Comparison of ENCODE assay signal across 9 cellular contexts in the genomic region with DNA sequence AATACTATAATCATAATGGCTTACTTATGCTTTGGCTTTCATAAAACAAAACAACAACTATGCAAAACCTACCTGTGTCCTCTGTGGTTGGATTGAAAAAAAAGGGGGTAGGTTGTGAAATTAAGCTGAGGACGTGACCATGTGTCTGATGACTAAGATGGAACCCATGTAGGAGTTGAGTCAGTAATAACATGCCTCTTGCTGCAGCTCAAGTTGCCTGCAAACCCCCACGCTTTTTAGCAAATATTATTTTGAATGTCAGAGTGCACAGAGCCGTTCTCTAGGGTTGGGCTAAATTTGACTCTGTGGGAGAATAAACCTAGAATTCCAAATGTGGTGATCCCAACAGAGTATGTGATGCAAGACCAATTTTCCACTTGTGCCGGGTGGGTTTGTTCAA.
DNase-seq lines count a peak whose midpoint lies in the region; ATAC-seq, FAIRE-seq and TF ChIP-seq lines count a peak whose summit lies in the region.
"Had no signal": no experiment of that assay in that cellular context is flagged by ENCODE, and none has a peak within 500 bp of the region (broad histone marks: within the 10 kb centered on the region; RNA-seq: fewer than 3 reads in every experiment).

No MANE protein-coding gene starts in this region.

- TF ChIP-seq POLR2A in testis (IDR thresholded peaks at IDR 0.05) = no peak

- H3K27me3 ChIP-seq in testis = no peaks in the 10 kb centered on the region
- H3K27me3 ChIP-seq: hepatocyte had no signal

- TF ChIP-seq CTCF in choroid plexus epithelial cell (conservative IDR thresholded peaks at IDR 0.05; ENCODE audit: low read depth, low read length) (no peak), testis (IDR thresholded peaks at IDR 0.05) (no peak)

- ATAC-seq in GM18498 (IDR thresholded peaks at IDR 0.05; ENCODE audit: unreplicated experiment) (peak; percentile 79), GM21381 (IDR thresholded peaks at IDR 0.05; ENCODE audit: unreplicated experiment) (peak; percentile 55), HG03439 (IDR thresholded peaks at IDR 0.05; ENCODE audit: unreplicated experiment) (peak; percentile 70)

- no peaks in the 10 kb centered on the region for H3K36me3 ChIP-seq in testis (ENCODE audit: low read depth, missing control alignments)

- peak; percentile 82 for DNase-seq in choroid plexus epithelial cell (ENCODE audit: low read depth)
- no peak for DNase-seq in DMS153 treated with DMSO at 0.1 percent for 48 hours (lab: John Stamatoyannopoulos, UW; ENCODE audit: unreplicated experiment)
- DNase-seq in posterior vena cava (ENCODE audit: low spot score) = no peak
- no peak for DNase-seq in frontal cortex (ENCODE audit: low spot score in 2 of 2)
- no peak for DNase-seq in testis

- no peak overlapping the region for H3K27ac ChIP-seq in testis
- H3K27ac ChIP-seq: hepatocyte had no signal

- intact Hi-C loops in posterior vena cava (cut with DNase I) = no loop called here
- intact Hi-C loops in testis (cut with DNase I; ENCODE audit: low total_unique reads) = no loop called here

- no peak for FAIRE-seq in frontal cortex (lab: Jason Lieb, UNC)

- no peaks in the 10 kb centered on the region for H3K9me3 ChIP-seq in testis

- H3K4me1 ChIP-seq in testis = no peaks in the 10 kb centered on the region

- H3K4me3 ChIP-seq in choroid plexus epithelial cell (ENCODE audit: low read depth, low read length) (no peak overlapping the region), testis (no peak overlapping the region)
- H3K4me3 ChIP-seq: hepatocyte had no signal

- WGBS in testis, 2 donors = 79 to 85% methylated on average over 4 of the region's 4 CpGs
